Comparison of ENCODE assay signal across 1 cellular context in the genomic region with DNA sequence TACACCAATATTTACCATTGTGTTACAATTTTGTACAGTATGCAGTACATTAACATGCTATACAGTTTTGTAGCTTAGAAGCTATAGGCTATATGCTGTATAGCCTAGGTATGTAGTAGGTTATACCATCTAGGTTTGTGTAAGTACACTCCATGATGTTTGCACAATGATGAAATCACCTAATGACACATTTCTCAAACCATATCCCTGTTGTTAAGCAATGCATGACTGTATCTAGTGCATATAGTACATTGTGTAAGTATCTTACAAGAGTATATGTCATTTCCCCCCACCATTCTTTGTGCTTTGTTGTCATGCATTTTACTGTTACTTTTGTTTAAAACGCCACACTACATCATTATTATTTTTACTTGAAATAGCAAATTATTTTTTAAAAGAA.
TF ChIP-seq lines count a peak whose summit lies in the region.

No MANE protein-coding gene starts in this region.

TF ChIP-seq in HepG2, 621 proteins besides CTCF, POLR2A, EP300 and RAD21 (continued from another document and continues in another):
- TF ChIP-seq, protein P1, sequence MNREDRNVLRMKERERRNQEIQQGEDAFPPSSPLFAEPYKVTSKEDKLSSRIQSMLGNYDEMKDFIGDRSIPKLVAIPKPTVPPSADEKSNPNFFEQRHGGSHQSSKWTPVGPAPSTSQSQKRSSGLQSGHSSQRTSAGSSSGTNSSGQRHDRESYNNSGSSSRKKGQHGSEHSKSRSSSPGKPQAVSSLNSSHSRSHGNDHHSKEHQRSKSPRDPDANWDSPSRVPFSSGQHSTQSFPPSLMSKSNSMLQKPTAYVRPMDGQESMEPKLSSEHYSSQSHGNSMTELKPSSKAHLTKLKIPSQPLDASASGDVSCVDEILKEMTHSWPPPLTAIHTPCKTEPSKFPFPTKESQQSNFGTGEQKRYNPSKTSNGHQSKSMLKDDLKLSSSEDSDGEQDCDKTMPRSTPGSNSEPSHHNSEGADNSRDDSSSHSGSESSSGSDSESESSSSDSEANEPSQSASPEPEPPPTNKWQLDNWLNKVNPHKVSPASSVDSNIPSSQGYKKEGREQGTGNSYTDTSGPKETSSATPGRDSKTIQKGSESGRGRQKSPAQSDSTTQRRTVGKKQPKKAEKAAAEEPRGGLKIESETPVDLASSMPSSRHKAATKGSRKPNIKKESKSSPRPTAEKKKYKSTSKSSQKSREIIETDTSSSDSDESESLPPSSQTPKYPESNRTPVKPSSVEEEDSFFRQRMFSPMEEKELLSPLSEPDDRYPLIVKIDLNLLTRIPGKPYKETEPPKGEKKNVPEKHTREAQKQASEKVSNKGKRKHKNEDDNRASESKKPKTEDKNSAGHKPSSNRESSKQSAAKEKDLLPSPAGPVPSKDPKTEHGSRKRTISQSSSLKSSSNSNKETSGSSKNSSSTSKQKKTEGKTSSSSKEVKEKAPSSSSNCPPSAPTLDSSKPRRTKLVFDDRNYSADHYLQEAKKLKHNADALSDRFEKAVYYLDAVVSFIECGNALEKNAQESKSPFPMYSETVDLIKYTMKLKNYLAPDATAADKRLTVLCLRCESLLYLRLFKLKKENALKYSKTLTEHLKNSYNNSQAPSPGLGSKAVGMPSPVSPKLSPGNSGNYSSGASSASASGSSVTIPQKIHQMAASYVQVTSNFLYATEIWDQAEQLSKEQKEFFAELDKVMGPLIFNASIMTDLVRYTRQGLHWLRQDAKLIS (CRISPR knock-in tag; IDR thresholded peaks at IDR 0.05) = no peak
- no peak for TF ChIP-seq ATRX (CRISPR knock-in tag; IDR thresholded peaks at IDR 0.05; ENCODE audit: borderline replicate concordance)
- no peak for TF ChIP-seq BHLHE40 (IDR thresholded peaks at IDR 0.05; ENCODE audit: low read length)
- TF ChIP-seq, protein P2, sequence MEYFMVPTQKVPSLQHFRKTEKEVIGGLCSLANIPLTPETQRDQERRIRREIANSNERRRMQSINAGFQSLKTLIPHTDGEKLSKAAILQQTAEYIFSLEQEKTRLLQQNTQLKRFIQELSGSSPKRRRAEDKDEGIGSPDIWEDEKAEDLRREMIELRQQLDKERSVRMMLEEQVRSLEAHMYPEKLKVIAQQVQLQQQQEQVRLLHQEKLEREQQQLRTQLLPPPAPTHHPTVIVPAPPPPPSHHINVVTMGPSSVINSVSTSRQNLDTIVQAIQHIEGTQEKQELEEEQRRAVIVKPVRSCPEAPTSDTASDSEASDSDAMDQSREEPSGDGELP (IDR thresholded peaks at IDR 0.05; ENCODE audit: borderline replicate concordance, low read depth) = no peak
- TF ChIP-seq PAWR (CRISPR knock-in tag; IDR thresholded peaks at IDR 0.05; ENCODE audit: borderline replicate concordance) = no peak
- TF ChIP-seq, protein P3, sequence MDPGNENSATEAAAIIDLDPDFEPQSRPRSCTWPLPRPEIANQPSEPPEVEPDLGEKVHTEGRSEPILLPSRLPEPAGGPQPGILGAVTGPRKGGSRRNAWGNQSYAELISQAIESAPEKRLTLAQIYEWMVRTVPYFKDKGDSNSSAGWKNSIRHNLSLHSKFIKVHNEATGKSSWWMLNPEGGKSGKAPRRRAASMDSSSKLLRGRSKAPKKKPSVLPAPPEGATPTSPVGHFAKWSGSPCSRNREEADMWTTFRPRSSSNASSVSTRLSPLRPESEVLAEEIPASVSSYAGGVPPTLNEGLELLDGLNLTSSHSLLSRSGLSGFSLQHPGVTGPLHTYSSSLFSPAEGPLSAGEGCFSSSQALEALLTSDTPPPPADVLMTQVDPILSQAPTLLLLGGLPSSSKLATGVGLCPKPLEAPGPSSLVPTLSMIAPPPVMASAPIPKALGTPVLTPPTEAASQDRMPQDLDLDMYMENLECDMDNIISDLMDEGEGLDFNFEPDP (CRISPR knock-in tag; conservative IDR thresholded peaks at IDR 0.05) = no peak
- TF ChIP-seq, protein P4, sequence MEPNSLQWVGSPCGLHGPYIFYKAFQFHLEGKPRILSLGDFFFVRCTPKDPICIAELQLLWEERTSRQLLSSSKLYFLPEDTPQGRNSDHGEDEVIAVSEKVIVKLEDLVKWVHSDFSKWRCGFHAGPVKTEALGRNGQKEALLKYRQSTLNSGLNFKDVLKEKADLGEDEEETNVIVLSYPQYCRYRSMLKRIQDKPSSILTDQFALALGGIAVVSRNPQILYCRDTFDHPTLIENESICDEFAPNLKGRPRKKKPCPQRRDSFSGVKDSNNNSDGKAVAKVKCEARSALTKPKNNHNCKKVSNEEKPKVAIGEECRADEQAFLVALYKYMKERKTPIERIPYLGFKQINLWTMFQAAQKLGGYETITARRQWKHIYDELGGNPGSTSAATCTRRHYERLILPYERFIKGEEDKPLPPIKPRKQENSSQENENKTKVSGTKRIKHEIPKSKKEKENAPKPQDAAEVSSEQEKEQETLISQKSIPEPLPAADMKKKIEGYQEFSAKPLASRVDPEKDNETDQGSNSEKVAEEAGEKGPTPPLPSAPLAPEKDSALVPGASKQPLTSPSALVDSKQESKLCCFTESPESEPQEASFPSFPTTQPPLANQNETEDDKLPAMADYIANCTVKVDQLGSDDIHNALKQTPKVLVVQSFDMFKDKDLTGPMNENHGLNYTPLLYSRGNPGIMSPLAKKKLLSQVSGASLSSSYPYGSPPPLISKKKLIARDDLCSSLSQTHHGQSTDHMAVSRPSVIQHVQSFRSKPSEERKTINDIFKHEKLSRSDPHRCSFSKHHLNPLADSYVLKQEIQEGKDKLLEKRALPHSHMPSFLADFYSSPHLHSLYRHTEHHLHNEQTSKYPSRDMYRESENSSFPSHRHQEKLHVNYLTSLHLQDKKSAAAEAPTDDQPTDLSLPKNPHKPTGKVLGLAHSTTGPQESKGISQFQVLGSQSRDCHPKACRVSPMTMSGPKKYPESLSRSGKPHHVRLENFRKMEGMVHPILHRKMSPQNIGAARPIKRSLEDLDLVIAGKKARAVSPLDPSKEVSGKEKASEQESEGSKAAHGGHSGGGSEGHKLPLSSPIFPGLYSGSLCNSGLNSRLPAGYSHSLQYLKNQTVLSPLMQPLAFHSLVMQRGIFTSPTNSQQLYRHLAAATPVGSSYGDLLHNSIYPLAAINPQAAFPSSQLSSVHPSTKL (CRISPR knock-in tag; IDR thresholded peaks at IDR 0.05) = peak; percentile 76
- TF ChIP-seq KAT7 (CRISPR knock-in tag; IDR thresholded peaks at IDR 0.05; ENCODE audit: borderline replicate concordance) = no peak
- TF ChIP-seq PTBP1 (IDR thresholded peaks at IDR 0.05; ENCODE audit: low read depth, low read length, poor library complexity, severe bottlenecking) = no peak
- no peak for TF ChIP-seq ZEB1 (IDR thresholded peaks at IDR 0.05; ENCODE audit: insufficient replicate concordance, low read depth)
- TF ChIP-seq IKZF4 (CRISPR knock-in tag; IDR thresholded peaks at IDR 0.05; ENCODE audit: borderline replicate concordance, low read depth, not compliant biosample characterization) = no peak
- no peak for TF ChIP-seq KLF9 (CRISPR knock-in tag; IDR thresholded peaks at IDR 0.05; ENCODE audit: low read depth)
- TF ChIP-seq, protein P5, sequence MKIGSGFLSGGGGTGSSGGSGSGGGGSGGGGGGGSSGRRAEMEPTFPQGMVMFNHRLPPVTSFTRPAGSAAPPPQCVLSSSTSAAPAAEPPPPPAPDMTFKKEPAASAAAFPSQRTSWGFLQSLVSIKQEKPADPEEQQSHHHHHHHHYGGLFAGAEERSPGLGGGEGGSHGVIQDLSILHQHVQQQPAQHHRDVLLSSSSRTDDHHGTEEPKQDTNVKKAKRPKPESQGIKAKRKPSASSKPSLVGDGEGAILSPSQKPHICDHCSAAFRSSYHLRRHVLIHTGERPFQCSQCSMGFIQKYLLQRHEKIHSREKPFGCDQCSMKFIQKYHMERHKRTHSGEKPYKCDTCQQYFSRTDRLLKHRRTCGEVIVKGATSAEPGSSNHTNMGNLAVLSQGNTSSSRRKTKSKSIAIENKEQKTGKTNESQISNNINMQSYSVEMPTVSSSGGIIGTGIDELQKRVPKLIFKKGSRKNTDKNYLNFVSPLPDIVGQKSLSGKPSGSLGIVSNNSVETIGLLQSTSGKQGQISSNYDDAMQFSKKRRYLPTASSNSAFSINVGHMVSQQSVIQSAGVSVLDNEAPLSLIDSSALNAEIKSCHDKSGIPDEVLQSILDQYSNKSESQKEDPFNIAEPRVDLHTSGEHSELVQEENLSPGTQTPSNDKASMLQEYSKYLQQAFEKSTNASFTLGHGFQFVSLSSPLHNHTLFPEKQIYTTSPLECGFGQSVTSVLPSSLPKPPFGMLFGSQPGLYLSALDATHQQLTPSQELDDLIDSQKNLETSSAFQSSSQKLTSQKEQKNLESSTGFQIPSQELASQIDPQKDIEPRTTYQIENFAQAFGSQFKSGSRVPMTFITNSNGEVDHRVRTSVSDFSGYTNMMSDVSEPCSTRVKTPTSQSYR (CRISPR knock-in tag; IDR thresholded peaks at IDR 0.05; ENCODE audit: borderline replicate concordance) = no peak
- TF ChIP-seq, protein P6, sequence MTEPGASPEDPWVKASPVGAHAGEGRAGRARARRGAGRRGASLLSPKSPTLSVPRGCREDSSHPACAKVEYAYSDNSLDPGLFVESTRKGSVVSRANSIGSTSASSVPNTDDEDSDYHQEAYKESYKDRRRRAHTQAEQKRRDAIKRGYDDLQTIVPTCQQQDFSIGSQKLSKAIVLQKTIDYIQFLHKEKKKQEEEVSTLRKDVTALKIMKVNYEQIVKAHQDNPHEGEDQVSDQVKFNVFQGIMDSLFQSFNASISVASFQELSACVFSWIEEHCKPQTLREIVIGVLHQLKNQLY (CRISPR knock-in tag; IDR thresholded peaks at IDR 0.05) = no peak
- no peak for TF ChIP-seq ZNF772 (CRISPR knock-in tag; IDR thresholded peaks at IDR 0.05)
- no peak for TF ChIP-seq ZFX (CRISPR knock-in tag; IDR thresholded peaks at IDR 0.05; ENCODE audit: low read depth)
- TF ChIP-seq, protein P7, sequence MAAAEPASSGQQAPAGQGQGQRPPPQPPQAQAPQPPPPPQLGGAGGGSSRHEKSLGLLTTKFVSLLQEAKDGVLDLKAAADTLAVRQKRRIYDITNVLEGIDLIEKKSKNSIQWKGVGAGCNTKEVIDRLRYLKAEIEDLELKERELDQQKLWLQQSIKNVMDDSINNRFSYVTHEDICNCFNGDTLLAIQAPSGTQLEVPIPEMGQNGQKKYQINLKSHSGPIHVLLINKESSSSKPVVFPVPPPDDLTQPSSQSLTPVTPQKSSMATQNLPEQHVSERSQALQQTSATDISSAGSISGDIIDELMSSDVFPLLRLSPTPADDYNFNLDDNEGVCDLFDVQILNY (CRISPR knock-in tag; conservative IDR thresholded peaks at IDR 0.05) = no peak
- TF ChIP-seq SOX13 (IDR thresholded peaks at IDR 0.05) = no peak
- TF ChIP-seq SOX13 (CRISPR knock-in tag; conservative IDR thresholded peaks at IDR 0.05 in 1 of 2, IDR thresholded peaks at IDR 0.05 in 1 of 2) = peak in 1 of 2 experiments; percentile 60; a peak in 2 of 4 replicates
- TF ChIP-seq, protein P8, sequence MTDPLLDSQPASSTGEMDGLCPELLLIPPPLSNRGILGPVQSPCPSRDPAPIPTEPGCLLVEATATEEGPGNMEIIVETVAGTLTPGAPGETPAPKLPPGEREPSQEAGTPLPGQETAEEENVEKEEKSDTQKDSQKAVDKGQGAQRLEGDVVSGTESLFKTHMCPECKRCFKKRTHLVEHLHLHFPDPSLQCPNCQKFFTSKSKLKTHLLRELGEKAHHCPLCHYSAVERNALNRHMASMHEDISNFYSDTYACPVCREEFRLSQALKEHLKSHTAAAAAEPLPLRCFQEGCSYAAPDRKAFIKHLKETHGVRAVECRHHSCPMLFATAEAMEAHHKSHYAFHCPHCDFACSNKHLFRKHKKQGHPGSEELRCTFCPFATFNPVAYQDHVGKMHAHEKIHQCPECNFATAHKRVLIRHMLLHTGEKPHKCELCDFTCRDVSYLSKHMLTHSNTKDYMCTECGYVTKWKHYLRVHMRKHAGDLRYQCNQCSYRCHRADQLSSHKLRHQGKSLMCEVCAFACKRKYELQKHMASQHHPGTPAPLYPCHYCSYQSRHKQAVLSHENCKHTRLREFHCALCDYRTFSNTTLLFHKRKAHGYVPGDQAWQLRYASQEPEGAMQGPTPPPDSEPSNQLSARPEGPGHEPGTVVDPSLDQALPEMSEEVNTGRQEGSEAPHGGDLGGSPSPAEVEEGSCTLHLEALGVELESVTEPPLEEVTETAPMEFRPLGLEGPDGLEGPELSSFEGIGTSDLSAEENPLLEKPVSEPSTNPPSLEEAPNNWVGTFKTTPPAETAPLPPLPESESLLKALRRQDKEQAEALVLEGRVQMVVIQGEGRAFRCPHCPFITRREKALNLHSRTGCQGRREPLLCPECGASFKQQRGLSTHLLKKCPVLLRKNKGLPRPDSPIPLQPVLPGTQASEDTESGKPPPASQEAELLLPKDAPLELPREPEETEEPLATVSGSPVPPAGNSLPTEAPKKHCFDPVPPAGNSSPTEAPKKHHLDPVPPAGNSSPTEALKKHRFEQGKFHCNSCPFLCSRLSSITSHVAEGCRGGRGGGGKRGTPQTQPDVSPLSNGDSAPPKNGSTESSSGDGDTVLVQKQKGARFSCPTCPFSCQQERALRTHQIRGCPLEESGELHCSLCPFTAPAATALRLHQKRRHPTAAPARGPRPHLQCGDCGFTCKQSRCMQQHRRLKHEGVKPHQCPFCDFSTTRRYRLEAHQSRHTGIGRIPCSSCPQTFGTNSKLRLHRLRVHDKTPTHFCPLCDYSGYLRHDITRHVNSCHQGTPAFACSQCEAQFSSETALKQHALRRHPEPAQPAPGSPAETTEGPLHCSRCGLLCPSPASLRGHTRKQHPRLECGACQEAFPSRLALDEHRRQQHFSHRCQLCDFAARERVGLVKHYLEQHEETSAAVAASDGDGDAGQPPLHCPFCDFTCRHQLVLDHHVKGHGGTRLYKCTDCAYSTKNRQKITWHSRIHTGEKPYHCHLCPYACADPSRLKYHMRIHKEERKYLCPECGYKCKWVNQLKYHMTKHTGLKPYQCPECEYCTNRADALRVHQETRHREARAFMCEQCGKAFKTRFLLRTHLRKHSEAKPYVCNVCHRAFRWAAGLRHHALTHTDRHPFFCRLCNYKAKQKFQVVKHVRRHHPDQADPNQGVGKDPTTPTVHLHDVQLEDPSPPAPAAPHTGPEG (CRISPR knock-in tag; IDR thresholded peaks at IDR 0.05) = no peak
- no peak for TF ChIP-seq NFRKB (IDR thresholded peaks at IDR 0.05)
- no peak for TF ChIP-seq U2AF1 (optimal IDR thresholded peaks at IDR 0.05; ENCODE audit: low read depth, low read length)
- TF ChIP-seq ZNF230 (CRISPR knock-in tag; IDR thresholded peaks at IDR 0.05) = no peak
- TF ChIP-seq ZSCAN31 (CRISPR knock-in tag; IDR thresholded peaks at IDR 0.05; ENCODE audit: low read depth) = no peak
- TF ChIP-seq, protein P9, sequence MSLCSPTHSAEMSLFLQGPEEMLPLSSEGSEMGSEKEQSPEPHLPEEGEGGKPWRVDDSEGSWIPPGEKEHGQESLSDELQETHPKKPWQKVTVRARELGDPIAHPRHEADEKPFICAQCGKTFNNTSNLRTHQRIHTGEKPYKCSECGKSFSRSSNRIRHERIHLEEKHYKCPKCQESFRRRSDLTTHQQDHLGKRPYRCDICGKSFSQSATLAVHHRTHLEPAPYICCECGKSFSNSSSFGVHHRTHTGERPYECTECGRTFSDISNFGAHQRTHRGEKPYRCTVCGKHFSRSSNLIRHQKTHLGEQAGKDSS (CRISPR knock-in tag; IDR thresholded peaks at IDR 0.05; ENCODE audit: borderline replicate concordance, low read depth) = no peak
- no peak for TF ChIP-seq ZFP62 (CRISPR knock-in tag; IDR thresholded peaks at IDR 0.05)
- TF ChIP-seq, protein P10, sequence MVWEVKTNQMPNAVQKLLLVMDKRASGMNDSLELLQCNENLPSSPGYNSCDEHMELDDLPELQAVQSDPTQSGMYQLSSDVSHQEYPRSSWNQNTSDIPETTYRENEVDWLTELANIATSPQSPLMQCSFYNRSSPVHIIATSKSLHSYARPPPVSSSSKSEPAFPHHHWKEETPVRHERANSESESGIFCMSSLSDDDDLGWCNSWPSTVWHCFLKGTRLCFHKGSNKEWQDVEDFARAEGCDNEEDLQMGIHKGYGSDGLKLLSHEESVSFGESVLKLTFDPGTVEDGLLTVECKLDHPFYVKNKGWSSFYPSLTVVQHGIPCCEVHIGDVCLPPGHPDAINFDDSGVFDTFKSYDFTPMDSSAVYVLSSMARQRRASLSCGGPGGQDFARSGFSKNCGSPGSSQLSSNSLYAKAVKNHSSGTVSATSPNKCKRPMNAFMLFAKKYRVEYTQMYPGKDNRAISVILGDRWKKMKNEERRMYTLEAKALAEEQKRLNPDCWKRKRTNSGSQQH (CRISPR knock-in tag; IDR thresholded peaks at IDR 0.05; ENCODE audit: low read depth) = no peak
